In the genomic region with DNA sequence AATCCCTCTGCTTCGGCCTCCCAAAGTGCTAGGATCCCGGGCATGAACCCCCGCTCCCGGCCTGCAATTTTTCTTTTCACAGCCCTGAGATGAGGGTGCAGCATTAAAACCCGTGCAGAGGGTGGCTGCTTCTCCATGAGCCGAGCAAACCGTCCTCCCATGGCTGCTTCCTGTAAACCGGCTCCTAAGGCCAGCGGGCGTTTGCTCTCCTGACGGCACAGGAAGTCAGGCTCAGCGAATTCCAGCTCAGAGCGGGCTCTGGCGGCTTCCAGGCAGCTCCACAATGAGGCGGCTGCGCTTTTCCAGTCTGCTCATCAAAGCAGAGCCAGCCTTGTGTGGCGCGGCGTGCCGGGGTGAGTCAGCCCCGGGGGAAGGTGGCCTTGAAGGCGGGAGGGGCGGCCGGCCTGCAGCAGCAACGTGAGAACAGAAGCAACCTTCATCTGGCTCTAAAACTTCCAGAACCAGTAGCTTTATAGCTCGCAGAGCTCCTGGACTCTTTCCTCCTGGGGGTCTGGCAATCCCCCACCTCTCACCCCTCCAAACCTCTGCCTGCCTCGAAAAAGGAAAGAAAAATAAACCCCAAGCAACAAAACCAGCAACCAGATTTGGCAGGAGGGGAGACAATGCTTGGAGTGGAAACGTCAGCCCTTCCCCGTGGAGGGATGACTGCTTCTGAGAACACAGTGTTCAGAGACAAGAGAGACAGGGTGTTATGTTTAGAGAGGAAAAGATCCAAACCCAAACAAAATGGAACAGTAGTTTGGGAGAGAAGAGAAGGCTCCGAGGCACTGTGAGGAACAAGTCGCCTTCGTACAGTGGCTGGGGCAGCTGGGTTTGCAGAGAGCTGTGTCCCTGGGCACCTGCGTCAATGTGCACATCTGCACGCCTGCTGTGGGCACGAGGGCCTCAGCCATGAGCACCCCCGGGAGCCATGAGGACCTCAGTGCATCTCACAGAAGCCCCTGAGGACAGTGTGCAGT, we compare ENCODE assay signal across 1 cellular context.
TF ChIP-seq lines count a peak whose summit lies in the region.

No MANE protein-coding gene starts in this region.

TF ChIP-seq in HepG2, 621 proteins besides CTCF, POLR2A, EP300 and RAD21 (continued from another document and continues in another):
- TF ChIP-seq, protein P1, sequence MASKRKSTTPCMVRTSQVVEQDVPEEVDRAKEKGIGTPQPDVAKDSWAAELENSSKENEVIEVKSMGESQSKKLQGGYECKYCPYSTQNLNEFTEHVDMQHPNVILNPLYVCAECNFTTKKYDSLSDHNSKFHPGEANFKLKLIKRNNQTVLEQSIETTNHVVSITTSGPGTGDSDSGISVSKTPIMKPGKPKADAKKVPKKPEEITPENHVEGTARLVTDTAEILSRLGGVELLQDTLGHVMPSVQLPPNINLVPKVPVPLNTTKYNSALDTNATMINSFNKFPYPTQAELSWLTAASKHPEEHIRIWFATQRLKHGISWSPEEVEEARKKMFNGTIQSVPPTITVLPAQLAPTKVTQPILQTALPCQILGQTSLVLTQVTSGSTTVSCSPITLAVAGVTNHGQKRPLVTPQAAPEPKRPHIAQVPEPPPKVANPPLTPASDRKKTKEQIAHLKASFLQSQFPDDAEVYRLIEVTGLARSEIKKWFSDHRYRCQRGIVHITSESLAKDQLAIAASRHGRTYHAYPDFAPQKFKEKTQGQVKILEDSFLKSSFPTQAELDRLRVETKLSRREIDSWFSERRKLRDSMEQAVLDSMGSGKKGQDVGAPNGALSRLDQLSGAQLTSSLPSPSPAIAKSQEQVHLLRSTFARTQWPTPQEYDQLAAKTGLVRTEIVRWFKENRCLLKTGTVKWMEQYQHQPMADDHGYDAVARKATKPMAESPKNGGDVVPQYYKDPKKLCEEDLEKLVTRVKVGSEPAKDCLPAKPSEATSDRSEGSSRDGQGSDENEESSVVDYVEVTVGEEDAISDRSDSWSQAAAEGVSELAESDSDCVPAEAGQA (IDR thresholded peaks at IDR 0.05; ENCODE audit: low read depth), result peak; percentile 37; the same call in 1 of the 2 replicates
- TF ChIP-seq, protein P1 (CRISPR knock-in tag; IDR thresholded peaks at IDR 0.05; ENCODE audit: borderline replicate concordance), result no peak
- TF ChIP-seq, protein P2, sequence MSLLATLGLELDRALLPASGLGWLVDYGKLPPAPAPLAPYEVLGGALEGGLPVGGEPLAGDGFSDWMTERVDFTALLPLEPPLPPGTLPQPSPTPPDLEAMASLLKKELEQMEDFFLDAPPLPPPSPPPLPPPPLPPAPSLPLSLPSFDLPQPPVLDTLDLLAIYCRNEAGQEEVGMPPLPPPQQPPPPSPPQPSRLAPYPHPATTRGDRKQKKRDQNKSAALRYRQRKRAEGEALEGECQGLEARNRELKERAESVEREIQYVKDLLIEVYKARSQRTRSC (CRISPR knock-in tag; IDR thresholded peaks at IDR 0.05; ENCODE audit: low read depth), result no peak
- peak; percentile 67; the same call in 1 of the 2 replicates for TF ChIP-seq KMT2B (CRISPR knock-in tag; IDR thresholded peaks at IDR 0.05)
- TF ChIP-seq, protein P3, sequence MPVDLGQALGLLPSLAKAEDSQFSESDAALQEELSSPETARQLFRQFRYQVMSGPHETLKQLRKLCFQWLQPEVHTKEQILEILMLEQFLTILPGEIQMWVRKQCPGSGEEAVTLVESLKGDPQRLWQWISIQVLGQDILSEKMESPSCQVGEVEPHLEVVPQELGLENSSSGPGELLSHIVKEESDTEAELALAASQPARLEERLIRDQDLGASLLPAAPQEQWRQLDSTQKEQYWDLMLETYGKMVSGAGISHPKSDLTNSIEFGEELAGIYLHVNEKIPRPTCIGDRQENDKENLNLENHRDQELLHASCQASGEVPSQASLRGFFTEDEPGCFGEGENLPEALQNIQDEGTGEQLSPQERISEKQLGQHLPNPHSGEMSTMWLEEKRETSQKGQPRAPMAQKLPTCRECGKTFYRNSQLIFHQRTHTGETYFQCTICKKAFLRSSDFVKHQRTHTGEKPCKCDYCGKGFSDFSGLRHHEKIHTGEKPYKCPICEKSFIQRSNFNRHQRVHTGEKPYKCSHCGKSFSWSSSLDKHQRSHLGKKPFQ (CRISPR knock-in tag; IDR thresholded peaks at IDR 0.05; ENCODE audit: insufficient replicate concordance), result peak; percentile 67
- no peak; the same call in 1 of the 2 replicates for TF ChIP-seq ZNF589 (CRISPR knock-in tag; conservative IDR thresholded peaks at IDR 0.05)
- no peak for TF ChIP-seq MATR3 (CRISPR knock-in tag; IDR thresholded peaks at IDR 0.05)
- TF ChIP-seq HOXD1 (CRISPR knock-in tag; IDR thresholded peaks at IDR 0.05), result no peak
- peak; percentile 72; the same call in 1 of the 2 replicates for TF ChIP-seq NFKBIZ (CRISPR knock-in tag; IDR thresholded peaks at IDR 0.05)
- no peak for TF ChIP-seq POGZ (CRISPR knock-in tag; IDR thresholded peaks at IDR 0.05)
- TF ChIP-seq, protein P4, sequence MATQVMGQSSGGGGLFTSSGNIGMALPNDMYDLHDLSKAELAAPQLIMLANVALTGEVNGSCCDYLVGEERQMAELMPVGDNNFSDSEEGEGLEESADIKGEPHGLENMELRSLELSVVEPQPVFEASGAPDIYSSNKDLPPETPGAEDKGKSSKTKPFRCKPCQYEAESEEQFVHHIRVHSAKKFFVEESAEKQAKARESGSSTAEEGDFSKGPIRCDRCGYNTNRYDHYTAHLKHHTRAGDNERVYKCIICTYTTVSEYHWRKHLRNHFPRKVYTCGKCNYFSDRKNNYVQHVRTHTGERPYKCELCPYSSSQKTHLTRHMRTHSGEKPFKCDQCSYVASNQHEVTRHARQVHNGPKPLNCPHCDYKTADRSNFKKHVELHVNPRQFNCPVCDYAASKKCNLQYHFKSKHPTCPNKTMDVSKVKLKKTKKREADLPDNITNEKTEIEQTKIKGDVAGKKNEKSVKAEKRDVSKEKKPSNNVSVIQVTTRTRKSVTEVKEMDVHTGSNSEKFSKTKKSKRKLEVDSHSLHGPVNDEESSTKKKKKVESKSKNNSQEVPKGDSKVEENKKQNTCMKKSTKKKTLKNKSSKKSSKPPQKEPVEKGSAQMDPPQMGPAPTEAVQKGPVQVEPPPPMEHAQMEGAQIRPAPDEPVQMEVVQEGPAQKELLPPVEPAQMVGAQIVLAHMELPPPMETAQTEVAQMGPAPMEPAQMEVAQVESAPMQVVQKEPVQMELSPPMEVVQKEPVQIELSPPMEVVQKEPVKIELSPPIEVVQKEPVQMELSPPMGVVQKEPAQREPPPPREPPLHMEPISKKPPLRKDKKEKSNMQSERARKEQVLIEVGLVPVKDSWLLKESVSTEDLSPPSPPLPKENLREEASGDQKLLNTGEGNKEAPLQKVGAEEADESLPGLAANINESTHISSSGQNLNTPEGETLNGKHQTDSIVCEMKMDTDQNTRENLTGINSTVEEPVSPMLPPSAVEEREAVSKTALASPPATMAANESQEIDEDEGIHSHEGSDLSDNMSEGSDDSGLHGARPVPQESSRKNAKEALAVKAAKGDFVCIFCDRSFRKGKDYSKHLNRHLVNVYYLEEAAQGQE (IDR thresholded peaks at IDR 0.05; ENCODE audit: borderline replicate concordance in 1 of 2, low read depth in 1 of 2, low read length in 2 of 2), result no peak
- TF ChIP-seq ZNF20 (CRISPR knock-in tag; IDR thresholded peaks at IDR 0.05), result no peak
- peak; percentile 82 for TF ChIP-seq ZNF124 (CRISPR knock-in tag; IDR thresholded peaks at IDR 0.05)
- TF ChIP-seq LCORL (IDR thresholded peaks at IDR 0.05), result no peak
- TF ChIP-seq LCORL (CRISPR knock-in tag; IDR thresholded peaks at IDR 0.05), result peak; percentile 95
- no peak for TF ChIP-seq CC2D1A (CRISPR knock-in tag; IDR thresholded peaks at IDR 0.05)
- TF ChIP-seq NCOR1 (IDR thresholded peaks at IDR 0.05; ENCODE audit: borderline replicate concordance, low read length), result no peak
- no peak for TF ChIP-seq FOXA1 (IDR thresholded peaks at IDR 0.05)
- peak; percentile 56; the same call in 1 of the 2 replicates for TF ChIP-seq FOXA1 (CRISPR knock-in tag; IDR thresholded peaks at IDR 0.05)
- TF ChIP-seq SIX1 (CRISPR knock-in tag; IDR thresholded peaks at IDR 0.05; ENCODE audit: borderline replicate concordance), result no peak
- no peak for TF ChIP-seq HMGA1 (CRISPR knock-in tag; conservative IDR thresholded peaks at IDR 0.05)
- TF ChIP-seq, protein P5, sequence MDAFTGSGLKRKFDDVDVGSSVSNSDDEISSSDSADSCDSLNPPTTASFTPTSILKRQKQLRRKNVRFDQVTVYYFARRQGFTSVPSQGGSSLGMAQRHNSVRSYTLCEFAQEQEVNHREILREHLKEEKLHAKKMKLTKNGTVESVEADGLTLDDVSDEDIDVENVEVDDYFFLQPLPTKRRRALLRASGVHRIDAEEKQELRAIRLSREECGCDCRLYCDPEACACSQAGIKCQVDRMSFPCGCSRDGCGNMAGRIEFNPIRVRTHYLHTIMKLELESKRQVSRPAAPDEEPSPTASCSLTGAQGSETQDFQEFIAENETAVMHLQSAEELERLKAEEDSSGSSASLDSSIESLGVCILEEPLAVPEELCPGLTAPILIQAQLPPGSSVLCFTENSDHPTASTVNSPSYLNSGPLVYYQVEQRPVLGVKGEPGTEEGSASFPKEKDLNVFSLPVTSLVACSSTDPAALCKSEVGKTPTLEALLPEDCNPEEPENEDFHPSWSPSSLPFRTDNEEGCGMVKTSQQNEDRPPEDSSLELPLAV (CRISPR knock-in tag; conservative IDR thresholded peaks at IDR 0.05; ENCODE audit: low read depth), result no peak
- peak; percentile 92 for TF ChIP-seq RXRB (CRISPR knock-in tag; IDR thresholded peaks at IDR 0.05; ENCODE audit: borderline replicate concordance)
- TF ChIP-seq, protein P6, sequence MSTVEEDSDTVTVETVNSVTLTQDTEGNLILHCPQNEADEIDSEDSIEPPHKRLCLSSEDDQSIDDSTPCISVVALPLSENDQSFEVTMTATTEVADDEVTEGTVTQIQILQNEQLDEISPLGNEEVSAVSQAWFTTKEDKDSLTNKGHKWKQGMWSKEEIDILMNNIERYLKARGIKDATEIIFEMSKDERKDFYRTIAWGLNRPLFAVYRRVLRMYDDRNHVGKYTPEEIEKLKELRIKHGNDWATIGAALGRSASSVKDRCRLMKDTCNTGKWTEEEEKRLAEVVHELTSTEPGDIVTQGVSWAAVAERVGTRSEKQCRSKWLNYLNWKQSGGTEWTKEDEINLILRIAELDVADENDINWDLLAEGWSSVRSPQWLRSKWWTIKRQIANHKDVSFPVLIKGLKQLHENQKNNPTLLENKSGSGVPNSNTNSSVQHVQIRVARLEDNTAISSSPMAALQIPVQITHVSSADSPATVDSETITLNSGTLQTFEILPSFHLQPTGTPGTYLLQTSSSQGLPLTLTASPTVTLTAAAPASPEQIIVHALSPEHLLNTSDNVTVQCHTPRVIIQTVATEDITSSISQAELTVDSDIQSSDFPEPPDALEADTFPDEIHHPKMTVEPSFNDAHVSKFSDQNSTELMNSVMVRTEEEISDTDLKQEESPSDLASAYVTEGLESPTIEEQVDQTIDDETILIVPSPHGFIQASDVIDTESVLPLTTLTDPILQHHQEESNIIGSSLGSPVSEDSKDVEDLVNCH (CRISPR knock-in tag; IDR thresholded peaks at IDR 0.05), result no peak
- peak; percentile 88 for TF ChIP-seq BHLHE40 (IDR thresholded peaks at IDR 0.05; ENCODE audit: low read length)
- TF ChIP-seq SALL1 (CRISPR knock-in tag; IDR thresholded peaks at IDR 0.05), result peak; percentile 92
- TF ChIP-seq ZNF83 (CRISPR knock-in tag; IDR thresholded peaks at IDR 0.05; ENCODE audit: borderline replicate concordance), result no peak
- TF ChIP-seq ZKSCAN1 (IDR thresholded peaks at IDR 0.05; ENCODE audit: low read length), result no peak
- TF ChIP-seq ZNF251 (CRISPR knock-in tag; IDR thresholded peaks at IDR 0.05), result no peak
- peak; percentile 37; the same call in 1 of the 2 replicates for TF ChIP-seq SOX13 (IDR thresholded peaks at IDR 0.05)
- TF ChIP-seq SOX13 (CRISPR knock-in tag; conservative IDR thresholded peaks at IDR 0.05 in 1 of 2, IDR thresholded peaks at IDR 0.05 in 1 of 2), result peak in 1 of 2 experiments; percentile 80; a peak in 2 of 4 replicates
- peak; percentile 60; the same call in 1 of the 2 replicates for TF ChIP-seq RCOR2 (CRISPR knock-in tag; IDR thresholded peaks at IDR 0.05)
- TF ChIP-seq ARID2 (CRISPR knock-in tag; IDR thresholded peaks at IDR 0.05; ENCODE audit: borderline replicate concordance), result no peak
- TF ChIP-seq, protein P7, sequence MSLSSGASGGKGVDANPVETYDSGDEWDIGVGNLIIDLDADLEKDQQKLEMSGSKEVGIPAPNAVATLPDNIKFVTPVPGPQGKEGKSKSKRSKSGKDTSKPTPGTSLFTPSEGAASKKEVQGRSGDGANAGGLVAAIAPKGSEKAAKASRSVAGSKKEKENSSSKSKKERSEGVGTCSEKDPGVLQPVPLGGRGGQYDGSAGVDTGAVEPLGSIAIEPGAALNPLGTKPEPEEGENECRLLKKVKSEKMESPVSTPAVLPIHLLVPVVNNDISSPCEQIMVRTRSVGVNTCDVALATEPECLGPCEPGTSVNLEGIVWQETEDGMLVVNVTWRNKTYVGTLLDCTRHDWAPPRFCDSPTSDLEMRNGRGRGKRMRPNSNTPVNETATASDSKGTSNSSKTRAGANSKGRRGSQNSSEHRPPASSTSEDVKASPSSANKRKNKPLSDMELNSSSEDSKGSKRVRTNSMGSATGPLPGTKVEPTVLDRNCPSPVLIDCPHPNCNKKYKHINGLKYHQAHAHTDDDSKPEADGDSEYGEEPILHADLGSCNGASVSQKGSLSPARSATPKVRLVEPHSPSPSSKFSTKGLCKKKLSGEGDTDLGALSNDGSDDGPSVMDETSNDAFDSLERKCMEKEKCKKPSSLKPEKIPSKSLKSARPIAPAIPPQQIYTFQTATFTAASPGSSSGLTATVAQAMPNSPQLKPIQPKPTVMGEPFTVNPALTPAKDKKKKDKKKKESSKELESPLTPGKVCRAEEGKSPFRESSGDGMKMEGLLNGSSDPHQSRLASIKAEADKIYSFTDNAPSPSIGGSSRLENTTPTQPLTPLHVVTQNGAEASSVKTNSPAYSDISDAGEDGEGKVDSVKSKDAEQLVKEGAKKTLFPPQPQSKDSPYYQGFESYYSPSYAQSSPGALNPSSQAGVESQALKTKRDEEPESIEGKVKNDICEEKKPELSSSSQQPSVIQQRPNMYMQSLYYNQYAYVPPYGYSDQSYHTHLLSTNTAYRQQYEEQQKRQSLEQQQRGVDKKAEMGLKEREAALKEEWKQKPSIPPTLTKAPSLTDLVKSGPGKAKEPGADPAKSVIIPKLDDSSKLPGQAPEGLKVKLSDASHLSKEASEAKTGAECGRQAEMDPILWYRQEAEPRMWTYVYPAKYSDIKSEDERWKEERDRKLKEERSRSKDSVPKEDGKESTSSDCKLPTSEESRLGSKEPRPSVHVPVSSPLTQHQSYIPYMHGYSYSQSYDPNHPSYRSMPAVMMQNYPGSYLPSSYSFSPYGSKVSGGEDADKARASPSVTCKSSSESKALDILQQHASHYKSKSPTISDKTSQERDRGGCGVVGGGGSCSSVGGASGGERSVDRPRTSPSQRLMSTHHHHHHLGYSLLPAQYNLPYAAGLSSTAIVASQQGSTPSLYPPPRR (CRISPR knock-in tag; IDR thresholded peaks at IDR 0.05; ENCODE audit: borderline replicate concordance), result peak; percentile 75; the same call in 1 of the 2 replicates
